21 cellular contexts compared by ENCODE assay signal in the genomic region with DNA sequence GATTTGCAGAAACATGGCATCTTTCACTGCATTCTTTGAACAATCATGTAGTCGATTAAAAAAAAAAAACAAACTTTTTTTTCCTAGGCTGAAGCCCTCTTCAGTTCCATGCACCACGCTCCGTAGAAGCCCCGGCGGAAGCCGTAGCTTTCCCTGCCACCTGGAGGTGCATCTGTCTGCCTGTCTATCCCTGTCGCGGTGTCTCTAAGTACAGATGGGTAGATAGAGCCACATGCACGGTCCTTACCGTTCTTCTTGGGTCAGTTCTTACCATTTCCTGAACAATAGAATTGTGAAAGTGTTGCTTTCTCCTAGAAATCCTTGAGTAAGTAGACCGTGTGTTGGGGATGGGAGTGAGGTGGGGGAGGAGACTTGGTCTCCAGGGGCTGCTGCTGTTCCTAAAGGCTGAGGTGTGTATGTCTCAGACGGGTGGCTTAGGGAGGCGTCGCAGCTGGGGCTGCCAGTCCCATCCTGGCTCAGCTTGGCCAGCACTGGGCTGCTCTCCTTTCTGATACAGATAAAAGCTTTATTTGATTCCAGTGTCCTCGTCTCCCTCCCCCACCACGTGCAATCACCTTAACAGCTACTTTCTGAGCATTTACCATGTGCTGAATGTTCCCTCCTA. TPM values are rescaled to one million over a fixed set of nuclear protein-coding genes. Genes with fewer than 3 reads are reported as not detected.
DNase-seq lines count a peak whose midpoint lies in the region; ATAC-seq and TF ChIP-seq lines count a peak whose summit lies in the region.
"Had no signal": no experiment of that assay in that cellular context is flagged by ENCODE, and none has a peak within 500 bp of the region (broad histone marks: within the 10 kb centered on the region; RNA-seq: fewer than 3 reads in every experiment).

No MANE protein-coding gene starts in this region.

- DNase-seq in DMS79 (lab: John Stamatoyannopoulos, UW) (peak; percentile 56), NCI-H2171 (lab: John Stamatoyannopoulos, UW) (peak; percentile 69), SK-N-MC (ENCODE audit: low read depth, low spot score) (no peak), neural progenitor cell (ENCODE audit: low spot score) (no peak), colonic mucosa (no peak)
- no peak for DNase-seq in activated CD8-positive, alpha-beta memory T cell treated with anti-CD3 and anti-CD28 coated beads, Interleukin-2, amount 50 U/mL, for 4 hours
- DNase-seq: Caco-2; CD4-positive, alpha-beta memory T cell; H7; KBM-7; MM.1S; NCI-H1048; NCI-H1417 treated with DMSO at 0.1 percent for 48 hours; NCI-H1930; NCI-H446 treated with DMSO at 0.1 percent for 48 hours; NCI-H748 treated with DMSO at 0.1 percent for 48 hours; SIG-M5; T-helper 1 cell had no signal

- peaks cover 4% of the 10 kb centered on the region for H3K27me3 Mint-ChIP-seq in neural progenitor cell (ENCODE audit: insufficient read depth, low read depth)
- H3K27me3 Mint-ChIP-seq: CD4-positive, alpha-beta memory T cell had no signal

- H3K79me2 ChIP-seq in neural progenitor cell (ENCODE audit: low read depth), result no peaks in the 10 kb centered on the region

- no peak for TF ChIP-seq CTCF in neural progenitor cell (IDR thresholded peaks at IDR 0.05)
- TF ChIP-seq CTCF in colonic mucosa (IDR thresholded peaks at IDR 0.05), result no peak

- H3K9me3 ChIP-seq in SK-N-MC (ENCODE audit: low read depth, low read length) (no peaks in the 10 kb centered on the region), neural progenitor cell (ENCODE audit: low read depth) (no peaks in the 10 kb centered on the region), colonic mucosa (no peaks in the 10 kb centered on the region)
- H3K9me3 ChIP-seq: Caco-2 had no signal

- H3K9me3 Mint-ChIP-seq in neural progenitor cell, result no peaks in the 10 kb centered on the region
- H3K9me3 Mint-ChIP-seq: CD4-positive, alpha-beta memory T cell had no signal

- H3K4me2 ChIP-seq in neural progenitor cell, result peak overlapping the region; percentile 13

- peak overlapping the region; percentile 15; the same call in 1 of the 2 replicates for H3K27ac ChIP-seq in SK-N-MC
- no peak overlapping the region for H3K27ac ChIP-seq in neural progenitor cell
- no peak overlapping the region for H3K27ac ChIP-seq in colonic mucosa

- H3K36me3 ChIP-seq in SK-N-MC (ENCODE audit: insufficient read depth, low read length), result peaks cover 4% of the 10 kb centered on the region; the same call in 1 of the 2 replicates
- no peaks in the 10 kb centered on the region for H3K36me3 ChIP-seq in neural progenitor cell
- no peaks in the 10 kb centered on the region for H3K36me3 ChIP-seq in colonic mucosa

- H3K27me3 ChIP-seq in neural progenitor cell, result no peaks in the 10 kb centered on the region
- no peaks in the 10 kb centered on the region for H3K27me3 ChIP-seq in colonic mucosa

- no peak overlapping the region for H3K4me3 ChIP-seq in SK-N-MC
- H3K4me3 ChIP-seq in neural progenitor cell, result no peak overlapping the region
- H3K4me3 ChIP-seq in colonic mucosa, result no peak overlapping the region

- H3K9ac ChIP-seq in SK-N-MC (ENCODE audit: insufficient read length) (peak overlapping the region; percentile 14), neural progenitor cell (no peak overlapping the region), colonic mucosa (ENCODE audit: low read depth in 2 of 2, low read length in 2 of 2) (no peak overlapping the region)

- no peak for ATAC-seq in HG02798 (IDR thresholded peaks at IDR 0.05; ENCODE audit: poor library complexity, unreplicated experiment)
- ATAC-seq: HepG2, Panc1 had no signal

- H3K4me3 Mint-ChIP-seq in neural progenitor cell, result no peak overlapping the region
- H3K4me3 Mint-ChIP-seq: CD4-positive, alpha-beta memory T cell had no signal

- H4K20me1 ChIP-seq in neural progenitor cell (ENCODE audit: low read depth), result no peaks in the 10 kb centered on the region

- peaks cover 43% of the 10 kb centered on the region for H3K4me1 Mint-ChIP-seq in neural progenitor cell
- H3K4me1 Mint-ChIP-seq: CD4-positive, alpha-beta memory T cell had no signal

- peaks cover 2% of the 10 kb centered on the region for H3K36me3 Mint-ChIP-seq in neural progenitor cell
- H3K36me3 Mint-ChIP-seq: CD4-positive, alpha-beta memory T cell had no signal

- H2AFZ ChIP-seq in neural progenitor cell (replicated peaks), result no peak overlapping the region

- peaks cover 48% of the 10 kb centered on the region for H3K4me1 ChIP-seq in neural progenitor cell
- H3K4me1 ChIP-seq in colonic mucosa, result no peaks in the 10 kb centered on the region
- H3K4me1 ChIP-seq: Caco-2 had no signal

- peaks cover 21% of the 10 kb centered on the region for H3F3A ChIP-seq in neural progenitor cell (ENCODE audit: low read depth)

- intact Hi-C loops in colonic mucosa (cut with DNase I), result no loop called here

- peak overlapping the region; percentile 52 for H3K27ac Mint-ChIP-seq in neural progenitor cell
- H3K27ac Mint-ChIP-seq: CD4-positive, alpha-beta memory T cell had no signal

RNA-seq across cellular contexts. Expression of gene MACROD1, which starts 46.9 kb away (rescaled TPM):
- total RNA-seq in neural progenitor cell (ENCODE audit: low replicate concordance), result 11.9 and 27.8 TPM in 2 replicates
- total RNA-seq in colonic mucosa, result 10 to 100 TPM; 18.6 to 22.9 TPM

Comparison
In these comparisons a context has a peak if more than half of its experiments do, and no peak if none do; other contexts are left out.
1. DNase-seq: peak in DMS79 (single experiment) and NCI-H2171 (single experiment); none in SK-N-MC (single experiment), neural progenitor cell (single experiment), activated CD8-positive, alpha-beta memory T cell treated with anti-CD3 and anti-CD28 coated beads, Interleukin-2, amount 50 U/mL, for 4 hours (single experiment) and colonic mucosa (single experiment).